ENCODE assay signal across 37 cellular contexts in genomic region chr12:100512692-100513091, GRCh38. TPM values are rescaled to one million over a fixed set of nuclear protein-coding genes. Genes with fewer than 3 reads are reported as not detected.
"Had no signal": no experiment of that assay in that cellular context is flagged by ENCODE, and none has a peak within 500 bp of the region (broad histone marks: within the 10 kb centered on the region; RNA-seq: fewer than 3 reads in every experiment).

No MANE protein-coding gene starts in this region.

- DNase-seq: Karpas-422, Kasumi-1, MG63, MM.1S, MV-4-11, NCI-H1048, NCI-H1092, NCI-H1092 treated with DMSO at 0.1 percent for 48 hours, NCI-H1105, NCI-H1105 treated with DMSO at 0.1 percent for 48 hours, NCI-H1417, NCI-H1417 treated with DMSO at 0.1 percent for 48 hours, NCI-H1436, NCI-H1436 treated with DMSO at 0.1 percent for 48 hours, NCI-H146, NCI-H1694, NCI-H1694 treated with DMSO at 0.1 percent for 48 hours, NCI-H187, NCI-H187 treated with DMSO at 0.1 percent for 48 hours, NCI-H1930, NCI-H2029, NCI-H2029 treated with DMSO at 0.1 percent for 48 hours, NCI-H2081, NCI-H2081 treated with DMSO at 0.1 percent for 48 hours, NCI-H2107, NCI-H2171, NCI-H2171 treated with DMSO at 0.1 percent for 48 hours, NCI-H2227 treated with DMSO at 0.1 percent for 48 hours, NCI-H226, NCI-H345, NCI-H446, NCI-H446 treated with DMSO at 0.1 percent for 48 hours, NCI-H510A, NCI-H510A treated with DMSO at 0.1 percent for 48 hours had no signal

- H3K27me3 ChIP-seq: MG63 had no signal

- H3K9me3 ChIP-seq: MG63 had no signal

- H3K36me3 ChIP-seq: MG63 had no signal

- H3K4me3 ChIP-seq: MG63 had no signal

RNA-seq across cellular contexts. Expression of gene NR1H4, which starts 39.0 kb away (rescaled TPM):
- total RNA-seq: LHCN-M2, MCF 10A, NCI-H460 had no signal
